28 cellular contexts compared by ENCODE assay signal in the genomic region with DNA sequence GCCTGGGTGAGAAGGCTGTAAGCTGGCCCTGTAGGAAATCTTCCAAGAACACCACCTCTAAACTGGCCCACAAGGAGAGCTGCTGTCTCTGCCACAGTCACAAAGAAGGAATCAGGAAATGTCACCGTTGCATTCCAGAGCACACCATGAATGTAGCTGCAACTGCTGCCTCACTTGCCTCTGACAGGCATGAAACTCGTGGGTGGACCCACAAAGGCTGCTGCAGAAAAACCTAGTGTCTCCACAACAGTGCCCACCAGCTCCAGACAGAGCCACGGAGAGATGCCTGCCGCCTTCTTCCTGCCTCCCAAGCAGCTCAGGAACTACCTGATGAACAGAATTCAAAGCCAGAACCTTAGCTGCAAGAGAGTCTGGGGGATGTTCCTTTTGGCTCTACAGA. TPM values are rescaled to one million over a fixed set of nuclear protein-coding genes. Genes with fewer than 3 reads are reported as not detected.
DNase-seq lines count a peak whose midpoint lies in the region; ATAC-seq, FAIRE-seq and TF ChIP-seq lines count a peak whose summit lies in the region.
"Had no signal": no experiment of that assay in that cellular context is flagged by ENCODE, and none has a peak within 500 bp of the region (broad histone marks: within the 10 kb centered on the region; RNA-seq: fewer than 3 reads in every experiment).

No MANE protein-coding gene starts in this region.

- H4K8ac ChIP-seq in H1 (ENCODE audit: extremely low read depth, insufficient read depth, low read length), result 0 out of 2 replicates have a peak overlapping the region, but pooled peaks have one; percentile 22

- H3K27me3 Mint-ChIP-seq in HFFc6 (ENCODE audit: insufficient read depth), result peaks cover 3% of the 10 kb centered on the region; the same call in 1 of the 2 replicates
- H3K27me3 Mint-ChIP-seq in chondrocyte (ENCODE audit: low read depth), result no peaks in the 10 kb centered on the region

- POLR2A ChIA-PET in H1 (lab: Charles Lee; ENCODE audit: partially characterized antibody), result interaction anchor here (1.1 to 1.5 kb wide), 2 partner anchors 9 to 242 kb away, joined by 4 to 5 read pairs; no protein-coding TSS in a partner anchor

- H3K36me3 ChIP-seq in H1 (ENCODE audit: control insufficient read depth in 2 of 4, insufficient read depth in 4 of 4, low read length in 3 of 4), result no peaks in the 10 kb centered on the region
- H3K36me3 ChIP-seq: cardiac muscle cell, HAP-1, neutrophil, thoracic aorta, vagina had no signal

- no peak overlapping the region for H2BK120ac ChIP-seq in H1 (replicated peaks; ENCODE audit: low read depth, low read length)

- no peak overlapping the region for H3K23ac ChIP-seq in H1 (ENCODE audit: insufficient read length)

- DNase-seq in AG20443 (ENCODE audit: low spot score) (peak; percentile 56), HFFc6 (peak; percentile 60), H1 (ENCODE audit: low read depth in 1 of 2, low spot score in 2 of 2) (no peak), occipital lobe (lab: John Stamatoyannopoulos, UW) (peak; percentile 24), NCI-H1105 treated with DMSO at 0.1 percent for 48 hours (lab: John Stamatoyannopoulos, UW) (no peak), chondrocyte (ENCODE audit: low spot score) (no peak)
- DNase-seq: ACHN; activated CD4-positive, alpha-beta T cell treated with anti-CD3 and anti-CD28 coated beads for 48 hours; activated naive CD4-positive, alpha-beta T cell treated with anti-CD3 and anti-CD28 coated beads for 36 hours; amniotic stem cell; DMS79 treated with DMSO at 0.1 percent for 48 hours; NCI-H1048; NCI-H187; stimulated activated CD4-positive, alpha-beta T cell treated with anti-CD3 and anti-CD28 coated beads, Interleukin-4, amount 100 ng/mL, for 1 hour; stimulated activated naive B cell treated with anti-CD40 and anti-IgM and Interleukin-4, amounts not matched to agents 10 μg/mL and 1 μg/mL and 100 μg/mL, for 72 hours had no signal

- FAIRE-seq in H1 (lab: Jason Lieb, UNC), result no peak
- FAIRE-seq: keratinocyte had no signal

- no peak for TF ChIP-seq EP300 in H1 (IDR thresholded peaks at IDR 0.05; ENCODE audit: borderline replicate concordance in 1 of 2, low read depth in 2 of 2, low read length in 2 of 2)

- H3K4ac ChIP-seq in H1 (replicated peaks; ENCODE audit: insufficient read length, low read depth, low read length), result no peak overlapping the region

- H3K27ac Mint-ChIP-seq in HFFc6 (no peak overlapping the region; the same call in 1 of the 2 replicates), chondrocyte (ENCODE audit: unreplicated experiment) (no peak overlapping the region)
- H3K27ac Mint-ChIP-seq: activated naive CD4-positive, alpha-beta T cell treated with anti-CD3 and anti-CD28 coated beads for 36 hours; dendritic cell treated with granulocyte-macrophage colony-stimulating factor and Interleukin-4, amounts not matched to agents 40 ng/mL and 50 ng/mL, for 4 days; stimulated activated naive B cell treated with anti-CD40 and anti-IgM and Interleukin-4, amounts not matched to agents 10 μg/mL and 1 μg/mL and 100 μg/mL, for 72 hours had no signal

- no peaks in the 10 kb centered on the region for H4K20me1 ChIP-seq in H1 (replicated peaks in 1 of 2; ENCODE audit: control insufficient read depth in 1 of 2, insufficient read depth in 2 of 2, low read length in 2 of 2)

- no peak overlapping the region for H3K4me2 ChIP-seq in H1 (ENCODE audit: insufficient read depth in 1 of 2, low read depth in 2 of 2, low read length in 2 of 2)

- no peaks in the 10 kb centered on the region for H3K79me1 ChIP-seq in H1 (ENCODE audit: low read depth, low read length)

- WGBS in H1 (ENCODE audit: extremely low coverage in 1 of 2, insufficient coverage in 1 of 2, insufficient read length in 1 of 2, insufficient replicate concordance in 2 of 2, low coverage in 1 of 2, low lambda C conversion rate in 2 of 2, missing lambda C conversion rate in 1 of 2), 2 experiments, result 86% methylated on average over 4 of the region's 4 CpGs; no CpG with 5 or more reads in 1 of the 2 experiments

- no peak overlapping the region for H2BK12ac ChIP-seq in H1 (ENCODE audit: low read depth, low read length)

- no peak overlapping the region for H2BK15ac ChIP-seq in H1 (ENCODE audit: low read length)

- H3K9me3 Mint-ChIP-seq in HFFc6 (no peaks in the 10 kb centered on the region), chondrocyte (ENCODE audit: low read depth) (no peaks in the 10 kb centered on the region)
- H3K9me3 Mint-ChIP-seq: activated naive CD4-positive, alpha-beta T cell treated with anti-CD3 and anti-CD28 coated beads for 36 hours; dendritic cell treated with granulocyte-macrophage colony-stimulating factor and Interleukin-4, amounts not matched to agents 40 ng/mL and 50 ng/mL, for 4 days; stimulated activated naive B cell treated with anti-CD40 and anti-IgM and Interleukin-4, amounts not matched to agents 10 μg/mL and 1 μg/mL and 100 μg/mL, for 72 hours had no signal

- H3K4me1 Mint-ChIP-seq in HFFc6 (ENCODE audit: low read depth), result peaks cover 34% of the 10 kb centered on the region
- peaks cover 18% of the 10 kb centered on the region for H3K4me1 Mint-ChIP-seq in chondrocyte (ENCODE audit: low read depth)

- no peaks in the 10 kb centered on the region for H3K79me2 ChIP-seq in H1 (ENCODE audit: control insufficient read depth in 1 of 2, insufficient read depth in 2 of 2, low read length in 2 of 2)

- no peak overlapping the region for H4K91ac ChIP-seq in H1 (replicated peaks; ENCODE audit: insufficient read length, low read length)

- no peak overlapping the region for H3K4me3 ChIP-seq in H1 (ENCODE audit: extremely low read depth in 1 of 4, insufficient read depth in 2 of 4, low read depth in 3 of 4, low read length in 4 of 4)
- H3K4me3 ChIP-seq: cardiac muscle cell, HAP-1, lung, thoracic aorta, vagina had no signal

- no peaks in the 10 kb centered on the region; a peak in 1 of 7 replicates for H3K27me3 ChIP-seq in H1 (replicated peaks in 1 of 4; ENCODE audit: control insufficient read depth in 3 of 4, extremely low read depth in 1 of 4, insufficient read depth in 3 of 4, low read length in 3 of 4)
- H3K27me3 ChIP-seq: vagina had no signal

- H3K14ac ChIP-seq in H1 (ENCODE audit: insufficient read length), result no peak overlapping the region

- no peak overlapping the region for H3K9ac ChIP-seq in H1 (replicated peaks in 1 of 4; ENCODE audit: extremely low read depth in 1 of 4, low read depth in 3 of 4, low read length in 3 of 4)

- no peaks in the 10 kb centered on the region for H3K9me3 ChIP-seq in H1 (ENCODE audit: insufficient read depth in 2 of 2, low read depth in 1 of 2, low read length in 1 of 2)
- H3K9me3 ChIP-seq: HAP-1, neutrophil, thoracic aorta, vagina had no signal

- no peaks in the 10 kb centered on the region; a peak in 1 of 7 replicates for H3K4me1 ChIP-seq in H1 (replicated peaks in 1 of 4; ENCODE audit: control insufficient read depth in 3 of 4, insufficient read depth in 4 of 4, low read length in 3 of 4)
- H3K4me1 ChIP-seq: HAP-1 had no signal

- H3K36me3 Mint-ChIP-seq in HFFc6 (ENCODE audit: low read depth) (no peaks in the 10 kb centered on the region), chondrocyte (ENCODE audit: low read depth) (no peaks in the 10 kb centered on the region)
- H3K36me3 Mint-ChIP-seq: stimulated activated naive B cell treated with anti-CD40 and anti-IgM and Interleukin-4, amounts not matched to agents 10 μg/mL and 1 μg/mL and 100 μg/mL, for 72 hours had no signal

- TF ChIP-seq CTCF in HFFc6 (IDR thresholded peaks at IDR 0.05) (no peak), H1 (IDR thresholded peaks at IDR 0.05; ENCODE audit: control extremely low read depth in 1 of 3, insufficient read depth in 1 of 3, low read depth in 1 of 3, low read length in 3 of 3) (no peak), chondrocyte (IDR thresholded peaks at IDR 0.05) (no peak)

- CTCF ChIA-PET in H1 (lab: Charles Lee; ENCODE audit: partially characterized antibody), result interaction anchor here (0.6 to 1.2 kb wide), 4 partner anchors 43 to 232 kb away, joined by 3 to 5 read pairs (median 3); no protein-coding TSS in a partner anchor

- TF ChIP-seq RAD21 in H1 (IDR thresholded peaks at IDR 0.05 in 1 of 2, conservative IDR thresholded peaks at IDR 0.05 in 1 of 2; ENCODE audit: low read depth in 2 of 2, low read length in 2 of 2), result no peak

- H3K4me3 Mint-ChIP-seq in HFFc6 (no peak overlapping the region), chondrocyte (ENCODE audit: unreplicated experiment) (no peak overlapping the region)
- H3K4me3 Mint-ChIP-seq: activated naive CD4-positive, alpha-beta T cell treated with anti-CD3 and anti-CD28 coated beads for 36 hours; dendritic cell treated with granulocyte-macrophage colony-stimulating factor and Interleukin-4, amounts not matched to agents 40 ng/mL and 50 ng/mL, for 4 days; stimulated activated naive B cell treated with anti-CD40 and anti-IgM and Interleukin-4, amounts not matched to agents 10 μg/mL and 1 μg/mL and 100 μg/mL, for 72 hours had no signal

- no peak overlapping the region for H3K18ac ChIP-seq in H1 (ENCODE audit: extremely low read depth, low read length)

- no peak overlapping the region for H3K27ac ChIP-seq in H1 (ENCODE audit: low read depth, low read length)
- H3K27ac ChIP-seq: C4-2B, cardiac muscle cell, neutrophil, thoracic aorta, vagina had no signal

- no peak overlapping the region for H4K5ac ChIP-seq in H1 (ENCODE audit: insufficient read length, low read depth, low read length)

- no peak overlapping the region for H2AK5ac ChIP-seq in H1 (ENCODE audit: low read depth, low read length)

- H3K23me2 ChIP-seq in H1 (ENCODE audit: low read depth, low read length), result no peaks in the 10 kb centered on the region; the same call in 1 of the 2 replicates

- 0 out of 2 replicates have a peak overlapping the region, but pooled peaks have one; percentile 47 for H2AFZ ChIP-seq in H1 (ENCODE audit: low read length)

- H3K56ac ChIP-seq in H1 (replicated peaks; ENCODE audit: insufficient read length, low read depth, low read length), result no peak overlapping the region

- ATAC-seq in GM21515 (IDR thresholded peaks at IDR 0.05; ENCODE audit: unreplicated experiment) (no peak), GM19328 (IDR thresholded peaks at IDR 0.05; ENCODE audit: unreplicated experiment) (no peak)
- ATAC-seq: SK-N-SH treated with all-trans-retinoic acid at 6 μM for 48 hours; stimulated activated naive B cell treated with anti-CD40 and anti-IgM and Interleukin-4, amounts not matched to agents 10 μg/mL and 1 μg/mL and 100 μg/mL, for 72 hours had no signal

- no peak overlapping the region for H2BK20ac ChIP-seq in H1 (ENCODE audit: low read length)

- TF ChIP-seq POLR2A in H1 (IDR thresholded peaks at IDR 0.05; ENCODE audit: control extremely low read depth in 1 of 2, low read depth in 2 of 2, low read length in 2 of 2), result no peak

- no peak overlapping the region for H2BK5ac ChIP-seq in H1 (ENCODE audit: low read depth, low read length)

RNA-seq across cellular contexts. Expression of gene DNAJB13, which starts 10.5 kb away (rescaled TPM):
- under 1 TPM in 4 of 6 experiments, not detected in 2; 0.11 to 0.25 (median 0.17) TPM for total RNA-seq in HFFc6 (2021; fragmentation: NEBNext Ultra II Directional; extraction: Animal tissue kit (Norgen Biotek cat#: 25700))
- total RNA-seq in H1 (2021; fragmentation: NEBNext Ultra II Directional; extraction: Animal tissue kit (Norgen Biotek cat#: 25700)), result 0.54 TPM in 1 of 2 replicates, not detected in the other
- 0.05 and 0.27 TPM in 2 replicates for polyA plus RNA-seq in H1 (2011; rRNA removed)
- polyA plus RNA-seq in H1 (2011; cell fraction: cytosol; rRNA removed), result 0.32 TPM
- polyA plus RNA-seq in H1 (2011; cell fraction: nucleus; rRNA removed), result 1.0 TPM
- polyA plus RNA-seq in H1 (2012, experiment 1 of 2), result 0.32 to 0.90 TPM (median 0.56 TPM) in 4 replicates
- not detected for polyA plus RNA-seq in H1 (2012, experiment 2 of 2)
- 0.08 TPM for polyA plus RNA-seq in H1 (2013, experiment 1 of 2)
- 0.09 TPM for polyA plus RNA-seq in H1 (2013, experiment 2 of 2)
- not detected in 2 replicates for polyA minus RNA-seq in H1 (2011; rRNA and poly(A)+ RNA removed)
- not detected for polyA minus RNA-seq in H1 (2011; cell fraction: cytosol; rRNA and poly(A)+ RNA removed)
- 0.50 TPM for polyA minus RNA-seq in H1 (2011; cell fraction: nucleus; rRNA and poly(A)+ RNA removed)
- total RNA-seq in occipital lobe (0.47 TPM), chondrocyte (not detected in 3 replicates)
- total RNA-seq: glomerular endothelial cell, vagina had no signal
- polyA plus RNA-seq: cardiac muscle cell had no signal

RNA-seq across cellular contexts. Expression of gene UCP2, which starts 21.3 kb away (rescaled TPM):
- 1 to 10 TPM; 6.4 to 9.9 (median 8.0) TPM for total RNA-seq in HFFc6 (2021; fragmentation: NEBNext Ultra II Directional; extraction: Animal tissue kit (Norgen Biotek cat#: 25700))
- total RNA-seq in H1 (2021; fragmentation: NEBNext Ultra II Directional; extraction: Animal tissue kit (Norgen Biotek cat#: 25700)), result 39.8 and 46.2 TPM in 2 replicates
- 55.2 and 79.1 TPM in 2 replicates for polyA plus RNA-seq in H1 (2011; rRNA removed)
- 42.6 TPM for polyA plus RNA-seq in H1 (2011; cell fraction: cytosol; rRNA removed)
- 42.7 TPM for polyA plus RNA-seq in H1 (2011; cell fraction: nucleus; rRNA removed)
- polyA plus RNA-seq in H1 (2012, experiment 1 of 2), result 28.1 to 49.5 TPM (median 39.5 TPM) in 4 replicates
- polyA plus RNA-seq in H1 (2012, experiment 2 of 2), result 31.0 TPM
- 31.3 TPM for polyA plus RNA-seq in H1 (2013, experiment 1 of 2)
- 31.0 TPM for polyA plus RNA-seq in H1 (2013, experiment 2 of 2)
- polyA minus RNA-seq in H1 (2011; rRNA and poly(A)+ RNA removed), result 52.7 and 73.3 TPM in 2 replicates
- 54.7 TPM for polyA minus RNA-seq in H1 (2011; cell fraction: cytosol; rRNA and poly(A)+ RNA removed)
- polyA minus RNA-seq in H1 (2011; cell fraction: nucleus; rRNA and poly(A)+ RNA removed), result 53.6 TPM
- total RNA-seq in occipital lobe (5.0 TPM), chondrocyte (10.4 to 47.2 TPM (median 41.0 TPM) in 3 replicates)

RNA-seq across cellular contexts. Expression of gene UCP3, which starts 47.6 kb away (rescaled TPM):
- total RNA-seq in HFFc6 (2021; fragmentation: NEBNext Ultra II Directional; extraction: Animal tissue kit (Norgen Biotek cat#: 25700)), result under 1 TPM; 0.10 to 0.62 (median 0.39) TPM
- total RNA-seq in H1 (2021; fragmentation: NEBNext Ultra II Directional; extraction: Animal tissue kit (Norgen Biotek cat#: 25700)), result 0.92 and 1.3 TPM in 2 replicates
- 0.67 and 0.85 TPM in 2 replicates for polyA plus RNA-seq in H1 (2011; rRNA removed)
- 0.80 TPM for polyA plus RNA-seq in H1 (2011; cell fraction: cytosol; rRNA removed)
- polyA plus RNA-seq in H1 (2011; cell fraction: nucleus; rRNA removed), result 5.5 TPM
- polyA plus RNA-seq in H1 (2012, experiment 1 of 2), result 0.59 to 2.2 TPM (median 1.1 TPM) in 4 replicates
- polyA plus RNA-seq in H1 (2012, experiment 2 of 2), result 0.12 TPM
- polyA plus RNA-seq in H1 (2013, experiment 1 of 2), result 0.65 TPM
- polyA plus RNA-seq in H1 (2013, experiment 2 of 2), result 0.57 TPM
- polyA minus RNA-seq in H1 (2011; rRNA and poly(A)+ RNA removed), result 1.0 and 1.4 TPM in 2 replicates
- not detected for polyA minus RNA-seq in H1 (2011; cell fraction: cytosol; rRNA and poly(A)+ RNA removed)
- polyA minus RNA-seq in H1 (2011; cell fraction: nucleus; rRNA and poly(A)+ RNA removed), result 3.5 TPM
- total RNA-seq in occipital lobe (0.62 TPM), chondrocyte (0.47 to 1.6 TPM (median 1.3 TPM) in 3 replicates)

Comparison
In these comparisons a context has a peak if more than half of its experiments do, and no peak if none do; other contexts are left out.
1. DNase-seq: peak in AG20443 (single experiment), HFFc6 (single experiment) and occipital lobe (single experiment); none in H1 (0 of 2), NCI-H1105 treated with DMSO at 0.1 percent for 48 hours (single experiment) and chondrocyte (single experiment).